Comparison of ENCODE assay signal across 13 cellular contexts in genomic region chr20:34560141-34560523, GRCh38. TPM values are rescaled to one million over a fixed set of nuclear protein-coding genes. Genes with fewer than 3 reads are reported as not detected.
DNase-seq lines count a peak whose midpoint lies in the region; ATAC-seq lines count a peak whose summit lies in the region.
"Had no signal": no experiment of that assay in that cellular context is flagged by ENCODE, and none has a peak within 500 bp of the region (broad histone marks: within the 10 kb centered on the region; RNA-seq: fewer than 3 reads in every experiment).

No MANE protein-coding gene starts in this region.

- peak overlapping the region; percentile 67 for H3K27ac ChIP-seq in caudate nucleus (ENCODE audit: low read depth, low read length)
- H3K27ac ChIP-seq: cardiac muscle cell, suprapubic skin had no signal

- DNase-seq in activated T-cell treated with anti-CD3 and anti-CD28 coated beads, Interleukin-2, amount 50 U/mL, for 4 hours, result no peak
- DNase-seq in activated T-cell treated with anti-CD3 and anti-CD28 coated beads for 4 hours (no peak), caudate nucleus (lab: John Stamatoyannopoulos, UW) (peak in 49 of 61 donors; percentile 8 to 77 (median 43)), superior temporal gyrus (ENCODE audit: extremely low spot score) (peak; percentile 72), NK-92 (lab: John Stamatoyannopoulos, UW; ENCODE audit: unreplicated experiment) (no peak), OCI-M1 (lab: John Stamatoyannopoulos, UW) (no peak)
- DNase-seq in naive thymus-derived CD8-positive, alpha-beta T cell, result no peak
- DNase-seq: activated CD8-positive, alpha-beta memory T cell treated with anti-CD3 and anti-CD28 coated beads, Interleukin-2, amount 50 U/mL, for 48 hours; Kasumi-1; stimulated activated CD4-positive, alpha-beta T cell treated with anti-CD3 and anti-CD28 coated beads, Interleukin-4, amount 100 ng/mL, for 1 hour had no signal

- H3K36me3 Mint-ChIP-seq in activated T-cell treated with anti-CD3 and anti-CD28 coated beads, Interleukin-2, amount 50 U/mL, for 4 hours (ENCODE audit: insufficient read depth), result no peaks in the 10 kb centered on the region
- H3K36me3 Mint-ChIP-seq in naive thymus-derived CD8-positive, alpha-beta T cell, result no peaks in the 10 kb centered on the region

- peak overlapping the region; percentile 19 to 96 (median 88) for H3K27ac Mint-ChIP-seq in naive thymus-derived CD8-positive, alpha-beta T cell

- H3K9me3 Mint-ChIP-seq in activated T-cell treated with anti-CD3 and anti-CD28 coated beads, Interleukin-2, amount 50 U/mL, for 4 hours, result no peaks in the 10 kb centered on the region
- H3K9me3 Mint-ChIP-seq in naive thymus-derived CD8-positive, alpha-beta T cell, result no peaks in the 10 kb centered on the region

- peaks cover 14% of the 10 kb centered on the region for H3K4me1 Mint-ChIP-seq in activated T-cell treated with anti-CD3 and anti-CD28 coated beads, Interleukin-2, amount 50 U/mL, for 4 hours (ENCODE audit: low read depth)
- peaks cover 8 to 19% (median 17%) of the 10 kb centered on the region in 4 donors for H3K4me1 Mint-ChIP-seq in naive thymus-derived CD8-positive, alpha-beta T cell

- no peak for ATAC-seq in activated T-cell treated with anti-CD3 and anti-CD28 coated beads, Interleukin-2, amount 50 U/mL, for 4 hours
- no peak for ATAC-seq in naive thymus-derived CD8-positive, alpha-beta T cell
- no peak for ATAC-seq in HG03457 (IDR thresholded peaks at IDR 0.05; ENCODE audit: unreplicated experiment)

- POLR2A ChIA-PET in naive thymus-derived CD8-positive, alpha-beta T cell (lab: Charles Lee), result no interaction called here

- no peaks in the 10 kb centered on the region for H3K27me3 Mint-ChIP-seq in activated T-cell treated with anti-CD3 and anti-CD28 coated beads, Interleukin-2, amount 50 U/mL, for 4 hours (ENCODE audit: low read depth)
- no peaks in the 10 kb centered on the region for H3K27me3 Mint-ChIP-seq in naive thymus-derived CD8-positive, alpha-beta T cell

- H3K4me3 Mint-ChIP-seq in activated T-cell treated with anti-CD3 and anti-CD28 coated beads, Interleukin-2, amount 50 U/mL, for 4 hours, result peak overlapping the region; percentile 51
- H3K4me3 Mint-ChIP-seq in naive thymus-derived CD8-positive, alpha-beta T cell, result peak overlapping the region; percentile 30 to 84 (median 58)

RNA-seq across cellular contexts. Expression of gene MAP1LC3A, which starts 1.6 kb away (rescaled TPM):
- total RNA-seq in activated T-cell treated with anti-CD3 and anti-CD28 coated beads, Interleukin-2, amount 50 U/mL, for 4 hours, result 1 to 10 TPM in 2 of 3 donors, under 1 TPM in 1; 0.55 to 1.3 (median 1.2) TPM
- 1 to 10 TPM in 1 of 2 experiments, under 1 TPM in 1; 0.99 to 2.4 TPM for total RNA-seq in naive thymus-derived CD8-positive, alpha-beta T cell
- polyA plus RNA-seq in naive thymus-derived CD8-positive, alpha-beta T cell, result 1 to 10 TPM in 2 of 3 donors, under 1 TPM in 1; 0.94 to 2.1 (median 1.6) TPM

RNA-seq across cellular contexts. Expression of gene DYNLRB1, which starts 43.9 kb away (rescaled TPM):
- 100 to 1,000 TPM; 103 to 116 (median 112) TPM for total RNA-seq in activated T-cell treated with anti-CD3 and anti-CD28 coated beads, Interleukin-2, amount 50 U/mL, for 4 hours
- 10 to 100 TPM; 60.1 to 67.6 TPM for total RNA-seq in naive thymus-derived CD8-positive, alpha-beta T cell
- 100 to 1,000 TPM; 216 to 275 (median 268) TPM for polyA plus RNA-seq in naive thymus-derived CD8-positive, alpha-beta T cell

Comparison
In these comparisons a context has a peak if more than half of its experiments do, and no peak if none do; other contexts are left out.
1. DNase-seq: peak in caudate nucleus (49 of 61) and superior temporal gyrus (single experiment); none in activated T-cell treated with anti-CD3 and anti-CD28 coated beads, Interleukin-2, amount 50 U/mL, for 4 hours (single experiment), activated T-cell treated with anti-CD3 and anti-CD28 coated beads for 4 hours (single experiment), naive thymus-derived CD8-positive, alpha-beta T cell (0 of 10), NK-92 (single experiment) and OCI-M1 (single experiment).